ENCODE assay signal across 1 cellular context in genomic region chr1:81225769-81226602, GRCh38.
TF ChIP-seq lines count a peak whose summit lies in the region.

No MANE protein-coding gene starts in this region.

TF ChIP-seq in GM23338, 12 proteins besides CTCF, POLR2A, EP300 and RAD21:
- TF ChIP-seq ZNF462 (CRISPR knock-in tag; IDR thresholded peaks at IDR 0.05): no peak
- no peak for TF ChIP-seq STAT1 (IDR thresholded peaks at IDR 0.05; ENCODE audit: unreplicated experiment)
- no peak for TF ChIP-seq EZH2 (IDR thresholded peaks at IDR 0.05; ENCODE audit: low read depth, unreplicated experiment)
- TF ChIP-seq NANOG (IDR thresholded peaks at IDR 0.05; ENCODE audit: borderline replicate concordance): no peak
- no peak for TF ChIP-seq EZH2phosphoT487 (IDR thresholded peaks at IDR 0.05; ENCODE audit: unreplicated experiment)
- no peak for TF ChIP-seq JUNB (IDR thresholded peaks at IDR 0.05; ENCODE audit: unreplicated experiment)
- TF ChIP-seq POLR2AphosphoS5 (IDR thresholded peaks at IDR 0.05; ENCODE audit: low read depth): no peak
- no peak for TF ChIP-seq ETS1 (IDR thresholded peaks at IDR 0.05)
- no peak for TF ChIP-seq REST (IDR thresholded peaks at IDR 0.05; ENCODE audit: unreplicated experiment)
- no peak for TF ChIP-seq ZNF331 (CRISPR knock-in tag; IDR thresholded peaks at IDR 0.05; ENCODE audit: low read depth)
- no peak for TF ChIP-seq ZNF114 (CRISPR knock-in tag; IDR thresholded peaks at IDR 0.05)
- TF ChIP-seq CREB1 (CRISPR knock-in tag; IDR thresholded peaks at IDR 0.05; ENCODE audit: low read depth): no peak
